Comparison of ENCODE assay signal across 9 cellular contexts in the genomic region with DNA sequence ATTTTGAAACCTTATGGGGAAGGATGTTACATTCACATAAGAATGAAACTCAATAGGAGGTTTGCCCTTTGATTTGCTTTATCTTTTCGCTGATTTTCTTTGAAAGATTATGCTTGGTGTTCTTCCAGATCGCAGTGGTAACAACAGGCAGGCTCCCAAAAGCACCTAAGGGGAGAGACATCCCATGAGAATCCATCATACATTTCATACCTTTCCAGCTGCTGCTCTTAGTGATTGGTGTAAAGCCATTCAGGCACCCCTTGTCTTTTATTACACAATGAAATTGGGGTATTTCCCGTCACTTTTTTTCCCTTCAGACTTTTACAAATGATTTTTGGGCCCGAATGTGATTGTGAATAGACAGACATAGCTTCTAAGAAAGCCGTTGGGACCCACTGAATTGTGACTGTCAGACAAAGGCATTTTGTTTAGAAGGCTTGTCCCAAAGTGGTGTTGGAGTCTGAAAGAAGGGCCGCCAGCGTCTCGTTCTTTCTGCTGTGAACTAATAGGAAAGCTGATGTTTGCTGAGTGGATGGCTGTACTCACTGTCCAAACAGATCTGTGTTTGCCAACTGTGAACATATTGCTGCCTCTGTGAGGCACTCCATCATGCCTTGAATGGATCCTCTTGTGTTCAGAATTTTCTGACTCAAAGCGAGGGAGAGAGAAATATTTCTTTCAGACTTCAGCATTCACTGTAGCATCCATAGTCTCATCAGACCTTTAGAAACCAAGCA.
DNase-seq lines count a peak whose midpoint lies in the region; ATAC-seq and TF ChIP-seq lines count a peak whose summit lies in the region.
"Had no signal": no experiment of that assay in that cellular context is flagged by ENCODE, and none has a peak within 500 bp of the region (broad histone marks: within the 10 kb centered on the region; RNA-seq: fewer than 3 reads in every experiment).

No MANE protein-coding gene starts in this region.

- H3K4me1 Mint-ChIP-seq in type B pancreatic cell (ENCODE audit: unreplicated experiment): peaks cover 41% of the 10 kb centered on the region

- peaks cover 3% of the 10 kb centered on the region for H3K9me3 Mint-ChIP-seq in type B pancreatic cell

- DNase-seq in DMS 273 (lab: John Stamatoyannopoulos, UW; ENCODE audit: unreplicated experiment): peak; percentile 47
- no peak for DNase-seq in DMS 273 treated with DMSO at 0.1 percent for 48 hours (lab: John Stamatoyannopoulos, UW)
- no peak for DNase-seq in coronary artery (ENCODE audit: low spot score)
- DNase-seq in middle frontal gyrus (ENCODE audit: extremely low spot score, low spot score): peak; percentile 44
- DNase-seq in type B pancreatic cell (ENCODE audit: extremely low spot score, unreplicated experiment): no peak
- no peak for DNase-seq in activated CD4-positive, alpha-beta T cell treated with anti-CD3 and anti-CD28 coated beads, Interleukin-2, amount 50 U/mL, for 48 hours

- H3K27ac ChIP-seq in coronary artery: peak overlapping the region; percentile 43 to 87

- no peak for TF ChIP-seq CTCF in coronary artery (IDR thresholded peaks at IDR 0.05)
- no peak for TF ChIP-seq CTCF in type B pancreatic cell (conservative IDR thresholded peaks at IDR 0.05)

- peaks cover 9% of the 10 kb centered on the region for H3K36me3 Mint-ChIP-seq in type B pancreatic cell

- peak overlapping the region; percentile 3 for H3K4me3 Mint-ChIP-seq in type B pancreatic cell

- H3K4me3 ChIP-seq in coronary artery: no peak overlapping the region

- no peak for ATAC-seq in HG03196 (IDR thresholded peaks at IDR 0.05; ENCODE audit: unreplicated experiment)
- ATAC-seq in HG03095 (IDR thresholded peaks at IDR 0.05; ENCODE audit: unreplicated experiment): no peak
- ATAC-seq: esophagus mucosa had no signal

- H3K27ac Mint-ChIP-seq in type B pancreatic cell: peak overlapping the region; percentile 60

- H3K27me3 Mint-ChIP-seq in type B pancreatic cell: no peaks in the 10 kb centered on the region

Comparison
In these comparisons a context has a peak if more than half of its experiments do, and no peak if none do; other contexts are left out.
1. DNase-seq: peak in DMS 273 (single experiment) and middle frontal gyrus (single experiment); none in DMS 273 treated with DMSO at 0.1 percent for 48 hours (single experiment), coronary artery (single experiment), type B pancreatic cell (single experiment) and activated CD4-positive, alpha-beta T cell treated with anti-CD3 and anti-CD28 coated beads, Interleukin-2, amount 50 U/mL, for 48 hours (0 of 2).